In genomic region chr2:216366777-216367465, GRCh38 we compare ENCODE assay signal across 1 cellular context.
TF ChIP-seq lines count a peak whose summit lies in the region.

No MANE protein-coding gene starts in this region.

TF ChIP-seq in IMR-90, 13 proteins besides CTCF, POLR2A, EP300 and RAD21 (continued from another document):
- TF ChIP-seq MAFK (IDR thresholded peaks at IDR 0.05; ENCODE audit: low read depth, low read length) (no peak), MXI1 (IDR thresholded peaks at IDR 0.05; ENCODE audit: borderline replicate concordance, low read depth, low read length) (peak; percentile 97), NFE2L2 (IDR thresholded peaks at IDR 0.05; ENCODE audit: low read depth, low read length) (no peak), RFX5 (IDR thresholded peaks at IDR 0.05; ENCODE audit: low read depth, low read length) (no peak), FOS (IDR thresholded peaks at IDR 0.05; ENCODE audit: low read depth, low read length) (no peak), MAZ (IDR thresholded peaks at IDR 0.05; ENCODE audit: borderline replicate concordance, low read depth, low read length) (0 out of 2 replicates have a peak, but pooled peaks have one; percentile 14), USF2 (IDR thresholded peaks at IDR 0.05; ENCODE audit: low read depth, low read length) (no peak)
